Comparison of ENCODE assay signal across 10 cellular contexts in the genomic region with DNA sequence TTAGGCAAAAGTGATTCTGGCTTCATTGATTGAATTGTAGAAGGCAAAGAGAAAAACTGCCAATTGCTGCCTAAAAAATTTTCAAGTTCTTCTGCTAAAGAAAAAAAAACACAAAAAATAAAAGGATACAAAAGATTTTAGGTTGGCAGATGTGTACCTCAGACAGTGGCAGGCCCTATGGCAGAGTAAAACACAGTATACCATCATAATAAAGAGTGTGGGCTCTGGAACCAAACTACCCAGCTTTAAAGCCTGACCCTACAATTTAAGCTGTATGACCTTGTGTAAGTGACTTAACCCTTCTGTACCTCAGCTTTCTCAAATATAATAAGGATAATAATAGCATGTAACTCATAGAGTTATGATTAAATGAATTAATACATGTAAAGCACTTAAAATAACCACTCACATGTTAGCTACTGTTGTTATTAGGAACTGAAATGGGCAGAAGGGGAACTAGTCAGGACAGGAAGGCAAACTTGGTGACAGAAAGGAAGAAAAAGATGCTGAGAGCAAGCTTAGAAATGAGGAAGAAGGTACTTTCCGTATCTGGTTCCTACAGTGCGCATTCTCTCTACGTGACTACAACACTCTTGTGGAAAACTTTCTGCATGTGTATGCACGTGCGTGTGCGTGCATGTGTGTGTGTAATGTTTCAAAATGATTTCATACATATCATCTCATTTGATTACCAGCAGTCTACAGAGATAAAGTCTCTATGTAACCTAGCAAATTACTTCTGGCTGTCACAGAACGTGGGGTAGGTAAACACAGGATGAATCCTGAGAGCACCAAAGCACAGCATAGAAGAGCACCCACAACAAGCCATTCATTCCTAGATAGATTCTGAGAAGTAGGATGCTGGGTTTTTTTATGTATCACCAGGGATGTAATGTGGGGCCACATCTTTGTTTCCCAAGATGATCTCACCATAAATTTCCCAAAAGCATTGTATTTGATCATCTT. TPM values are rescaled to one million over a fixed set of nuclear protein-coding genes. Genes with fewer than 3 reads are reported as not detected.
DNase-seq lines count a peak whose midpoint lies in the region; ATAC-seq and TF ChIP-seq lines count a peak whose summit lies in the region.
"Had no signal": no experiment of that assay in that cellular context is flagged by ENCODE, and none has a peak within 500 bp of the region (broad histone marks: within the 10 kb centered on the region; RNA-seq: fewer than 3 reads in every experiment).

No MANE protein-coding gene starts in this region.

- no peak overlapping the region for H3K4me3 ChIP-seq in tibial artery

- peaks cover 19% of the 10 kb centered on the region for H3K27me3 ChIP-seq in CD4-positive, alpha-beta T cell (ENCODE audit: control insufficient read depth, insufficient read depth, low read length)
- H3K27me3 ChIP-seq in tibial artery, result peaks cover 0 to 4% of the 10 kb centered on the region in 2 donors

- H3K36me3 Mint-ChIP-seq in CD4-positive, alpha-beta T cell (ENCODE audit: low read depth), result no peaks in the 10 kb centered on the region

- peaks cover 0 to 10% (median 5%) of the 10 kb centered on the region in 4 donors for H3K4me1 ChIP-seq in tibial artery

- H3K4me1 Mint-ChIP-seq in CD4-positive, alpha-beta T cell (ENCODE audit: low read depth), result no peaks in the 10 kb centered on the region

- ATAC-seq in GM18907 (IDR thresholded peaks at IDR 0.05; ENCODE audit: unreplicated experiment) (peak; percentile 92), HG02678 (IDR thresholded peaks at IDR 0.05; ENCODE audit: unreplicated experiment) (peak; percentile 93)
- no peak for ATAC-seq in CD4-positive, alpha-beta T cell (ENCODE audit: poor library complexity)
- ATAC-seq: HCT116 had no signal

- no peak for TF ChIP-seq CTCF in CD4-positive, alpha-beta T cell (IDR thresholded peaks at IDR 0.05)
- no peak for TF ChIP-seq CTCF in tibial artery (IDR thresholded peaks at IDR 0.05)

- no peaks in the 10 kb centered on the region for H3K9me3 ChIP-seq in CD4-positive, alpha-beta T cell (ENCODE audit: control insufficient read depth, low read length)
- H3K9me3 ChIP-seq in tibial artery, result no peaks in the 10 kb centered on the region

- no peak overlapping the region for H3K4me3 Mint-ChIP-seq in CD4-positive, alpha-beta T cell

- H3K9me3 Mint-ChIP-seq in CD4-positive, alpha-beta T cell, result no peaks in the 10 kb centered on the region

- no peak overlapping the region for H3K27ac ChIP-seq in CD4-positive, alpha-beta T cell (ENCODE audit: low read depth, low read length)
- H3K27ac ChIP-seq in tibial artery, result no peak overlapping the region

- H3K36me3 ChIP-seq in tibial artery, result no peaks in the 10 kb centered on the region

- intact Hi-C loops in CD4-positive, alpha-beta T cell (cut with DNase I, micrococcal nuclease), result no loop called here
- intact Hi-C loops in tibial artery (cut with DNase I; ENCODE audit: low total_unique reads), result loop anchor here (10.0 kb wide), 1 partner anchor 87 kb away; no protein-coding TSS in a partner anchor

- CTCF ChIA-PET in CD4-positive, alpha-beta T cell (lab: Charles Lee), result no interaction called here

- DNase-seq in MV-4-11 (lab: John Stamatoyannopoulos, UW) (peak; percentile 96), medulla oblongata (ENCODE audit: extremely low spot score) (peak; percentile 84), HPDE6-E6E7 (ENCODE audit: extremely low spot score) (no peak), tibial artery (no peak), NCI-H1105 (lab: John Stamatoyannopoulos, UW) (no peak)
- no peak for DNase-seq in CD4-positive, alpha-beta T cell
- DNase-seq: T1000 had no signal

- POLR2A ChIA-PET in CD4-positive, alpha-beta T cell (lab: Charles Lee), result no interaction called here

- H3K27me3 Mint-ChIP-seq in CD4-positive, alpha-beta T cell, result no peaks in the 10 kb centered on the region

- H3K27ac Mint-ChIP-seq in CD4-positive, alpha-beta T cell, result no peak overlapping the region

RNA-seq across cellular contexts. Expression of gene GATM, which starts 13.7 kb away (rescaled TPM):
- under 1 TPM; 0.55 to 0.70 TPM for total RNA-seq in CD4-positive, alpha-beta T cell

Comparison
In these comparisons a context has a peak if more than half of its experiments do, and no peak if none do; other contexts are left out.
1. DNase-seq: peak in MV-4-11 (single experiment) and medulla oblongata (single experiment); none in CD4-positive, alpha-beta T cell (0 of 10), HPDE6-E6E7 (single experiment), tibial artery (0 of 2) and NCI-H1105 (single experiment).